ENCODE assay signal across 8 cellular contexts in genomic region chr5:56814963-56815656, GRCh38. TPM values are rescaled to one million over a fixed set of nuclear protein-coding genes. Genes with fewer than 3 reads are reported as not detected.
DNase-seq lines count a peak whose midpoint lies in the region; ATAC-seq lines count a peak whose summit lies in the region.

Gene MAP3K1 (plus strand): TSS chr5:56815549. CDS start chr5:56815574, 25 bp downstream.

- no peaks in the 10 kb centered on the region for H3K27me3 ChIP-seq in effector memory CD4-positive, alpha-beta T cell (replicated peaks; ENCODE audit: control insufficient read depth, insufficient read depth, low read length, poor library complexity, severe bottlenecking)

- H3K4me3 Mint-ChIP-seq in memory B cell: peak within 1 kb of the TSS; percentile 97

- peak within 1 kb of the TSS; percentile 98 for H3K27ac Mint-ChIP-seq in memory B cell

- H3K9me3 ChIP-seq in effector memory CD4-positive, alpha-beta T cell (ENCODE audit: control insufficient read depth, low read length): no peaks in the 10 kb centered on the region

- no peaks in the 10 kb centered on the region for H3K27me3 Mint-ChIP-seq in memory B cell

- POLR2A ChIA-PET in activated CD8-positive, alpha-beta memory T cell treated with anti-CD3 and anti-CD28 coated beads for 36 hours (lab: Charles Lee): interaction anchor here (0.6 kb wide), 1 partner anchor 24 kb away, joined by 3 read pairs; no protein-coding TSS in a partner anchor

- peaks cover 36% of the 10 kb centered on the region for H3K4me1 Mint-ChIP-seq in memory B cell

- peak within 1 kb of the TSS; percentile 93 for H3K27ac ChIP-seq in effector memory CD4-positive, alpha-beta T cell (ENCODE audit: insufficient read depth, low read length, poor library complexity, severe bottlenecking)

- CTCF ChIA-PET in activated CD8-positive, alpha-beta memory T cell treated with anti-CD3 and anti-CD28 coated beads for 36 hours (lab: Charles Lee): no interaction called here

- H3K4me3 ChIP-seq in effector memory CD4-positive, alpha-beta T cell (ENCODE audit: insufficient read depth, low read depth, low read length, poor library complexity, severe bottlenecking): peak within 1 kb of the TSS; percentile 83

- no peaks in the 10 kb centered on the region for H3K9me3 Mint-ChIP-seq in memory B cell

- DNase-seq in Ammon's horn (ENCODE audit: low spot score) (peak; percentile 83), NCI-H774 (lab: John Stamatoyannopoulos, UW) (peak; percentile 83), memory B cell (ENCODE audit: low spot score in 2 of 2) (peak; percentile 85 to 92)
- peak; percentile 68 to 75 (median 74) for DNase-seq in effector memory CD4-positive, alpha-beta T cell
- peak; percentile 61 for DNase-seq in stimulated activated CD8-positive, alpha-beta memory T cell treated with anti-CD3 and anti-CD28 coated beads, Interleukin-12 subunit alpha, Interleukin-12 subunit beta, amount 100 ng/mL, for 1 hour (ENCODE audit: low read depth)

- no peaks in the 10 kb centered on the region for H3K36me3 ChIP-seq in effector memory CD4-positive, alpha-beta T cell (ENCODE audit: control insufficient read depth, insufficient read depth, low read length)

- peak; percentile 55 for ATAC-seq in GM19035 (IDR thresholded peaks at IDR 0.05; ENCODE audit: unreplicated experiment)
- peak; percentile 56 for ATAC-seq in HG03280 (IDR thresholded peaks at IDR 0.05; ENCODE audit: unreplicated experiment)
- peak; percentile 64 for ATAC-seq in memory B cell (ENCODE audit: low read depth)

- no peaks in the 10 kb centered on the region for H3K4me1 ChIP-seq in effector memory CD4-positive, alpha-beta T cell (ENCODE audit: control insufficient read depth, insufficient read depth, low read length, poor library complexity, severe bottlenecking)

- peaks cover 4% of the 10 kb centered on the region for H3K36me3 Mint-ChIP-seq in memory B cell

RNA-seq across cellular contexts. Expression of gene MAP3K1, which starts in this region (rescaled TPM):
- total RNA-seq in activated CD8-positive, alpha-beta memory T cell treated with anti-CD3 and anti-CD28 coated beads for 36 hours: 10 to 100 TPM; 13.8 to 14.0 TPM

Comparison
In these comparisons a context has a peak if more than half of its experiments do, and no peak if none do; other contexts are left out.
1. Peak in every context shown above with its lines: DNase-seq, ATAC-seq, H3K4me3 ChIP-seq and H3K27ac ChIP-seq.